In the genomic region with DNA sequence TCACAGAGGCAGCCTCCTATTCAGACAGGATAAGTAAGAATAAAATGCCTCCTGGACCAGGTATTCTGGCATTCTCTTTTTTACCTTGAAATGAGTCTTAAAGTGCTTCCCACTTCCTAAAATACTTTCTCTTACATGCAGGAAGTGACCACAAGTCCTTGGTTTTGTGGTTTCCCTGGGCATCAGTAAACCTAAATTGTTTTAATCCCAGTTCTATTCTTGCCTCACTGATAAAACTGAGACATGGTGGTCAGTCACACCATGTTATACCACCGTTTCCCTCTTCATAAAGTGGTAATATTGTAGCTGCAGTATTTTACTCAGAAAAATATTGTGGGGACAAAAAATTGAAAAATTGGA, we compare ENCODE assay signal across 16 cellular contexts. TPM values are rescaled to one million over a fixed set of nuclear protein-coding genes. Genes with fewer than 3 reads are reported as not detected.
A peak's percentile ranks its signal among the peaks of the same experiment; 100 is the strongest.
DNase-seq lines count a peak whose midpoint lies in the region; ATAC-seq, FAIRE-seq and TF ChIP-seq lines count a peak whose summit lies in the region.
"Had no signal": no experiment of that assay in that cellular context is flagged by ENCODE, and none has a peak within 500 bp of the region (broad histone marks: within the 10 kb centered on the region; RNA-seq: fewer than 3 reads in every experiment).

No MANE protein-coding gene starts in this region.

- H3K27me3 Mint-ChIP-seq in CD8-positive, alpha-beta T cell (ENCODE audit: low read depth): peaks cover 4% of the 10 kb centered on the region
- no peaks in the 10 kb centered on the region for H3K27me3 Mint-ChIP-seq in astrocyte (ENCODE audit: low read depth, unreplicated experiment)
- peaks cover 0 to 4% (median 0%) of the 10 kb centered on the region in 5 donors for H3K27me3 Mint-ChIP-seq in naive thymus-derived CD8-positive, alpha-beta T cell

- POLR2A ChIA-PET in CD8-positive, alpha-beta T cell (lab: Charles Lee): interaction anchor here (1.0 to 5.7 kb wide), 2 partner anchors 15 to 24 kb away, joined by 3 to 44 read pairs; a partner anchor contains a TSS
- POLR2A ChIA-PET in naive thymus-derived CD8-positive, alpha-beta T cell (lab: Charles Lee): interaction anchor here (1.1 to 4.8 kb wide), 3 partner anchors 11 to 90 kb away, joined by 3 to 46 read pairs (median 6); a partner anchor contains a TSS

- no peak overlapping the region for H3K4me2 ChIP-seq in astrocyte (ENCODE audit: low read length)
- H3K4me2 ChIP-seq: KMS-11 had no signal

- intact Hi-C loops in CD8-positive, alpha-beta T cell (cut with DNase I, micrococcal nuclease): loop anchor here in 1 of 2 experiments (2.0 kb wide), 1 partner anchor 30 kb away; no protein-coding TSS in a partner anchor

- H3K27me3 ChIP-seq in CD8-positive, alpha-beta T cell (ENCODE audit: insufficient read depth, low read length): no peaks in the 10 kb centered on the region
- no peaks in the 10 kb centered on the region for H3K27me3 ChIP-seq in HUES48 (ENCODE audit: control insufficient read depth, insufficient read depth, low read length)
- H3K27me3 ChIP-seq in astrocyte (ENCODE audit: insufficient read depth, low read length): peaks cover 3% of the 10 kb centered on the region

- H3K4me3 ChIP-seq in CD8-positive, alpha-beta T cell (ENCODE audit: low read depth, low read length): no peak overlapping the region
- H3K4me3 ChIP-seq in HUES48 (ENCODE audit: low read depth, low read length) (peak overlapping the region; percentile 71), astrocyte (ENCODE audit: insufficient read depth, low read depth, low read length) (no peak overlapping the region)

- no peak for DNase-seq in CD8-positive, alpha-beta T cell
- DNase-seq in astrocyte (ENCODE audit: low read depth) (no peak), NK-92 (lab: John Stamatoyannopoulos, UW; ENCODE audit: unreplicated experiment) (no peak)
- no peak for DNase-seq in naive thymus-derived CD8-positive, alpha-beta T cell
- DNase-seq in central memory CD4-positive, alpha-beta T cell: no peak
- DNase-seq: activated CD4-positive, alpha-beta T cell treated with anti-CD3 and anti-CD28 coated beads for 1 hour; aorta; HCEC 1CT; spleen; stimulated activated CD8-positive, alpha-beta memory T cell treated with anti-CD3 and anti-CD28 coated beads, Interleukin-4, amount 100 ng/mL, for 48 hours had no signal

- H3K27ac Mint-ChIP-seq in CD8-positive, alpha-beta T cell: no peak overlapping the region
- no peak overlapping the region for H3K27ac Mint-ChIP-seq in astrocyte (ENCODE audit: unreplicated experiment)
- peak overlapping the region in 9 of 10 donors; percentile 64 to 91 (median 83) for H3K27ac Mint-ChIP-seq in naive thymus-derived CD8-positive, alpha-beta T cell

- no peaks in the 10 kb centered on the region for H3K36me3 ChIP-seq in CD8-positive, alpha-beta T cell (ENCODE audit: insufficient read depth, low read length)
- peaks cover 57% of the 10 kb centered on the region for H3K36me3 ChIP-seq in HUES48 (ENCODE audit: control insufficient read depth, insufficient read depth, low read length)
- no peaks in the 10 kb centered on the region for H3K36me3 ChIP-seq in astrocyte (ENCODE audit: insufficient read depth, low read length)
- H3K36me3 ChIP-seq: spleen had no signal

- no peaks in the 10 kb centered on the region for H3K9me3 Mint-ChIP-seq in CD8-positive, alpha-beta T cell
- H3K9me3 Mint-ChIP-seq in astrocyte (ENCODE audit: unreplicated experiment): no peaks in the 10 kb centered on the region
- no peaks in the 10 kb centered on the region for H3K9me3 Mint-ChIP-seq in naive thymus-derived CD8-positive, alpha-beta T cell

- H3K79me2 ChIP-seq in astrocyte (ENCODE audit: insufficient read depth, low read length): peaks cover 4% of the 10 kb centered on the region

- no peaks in the 10 kb centered on the region for H4K20me1 ChIP-seq in astrocyte (ENCODE audit: insufficient read depth, low read length)

- peak overlapping the region; percentile 82 for H3K4me3 Mint-ChIP-seq in CD8-positive, alpha-beta T cell
- H3K4me3 Mint-ChIP-seq in astrocyte (ENCODE audit: unreplicated experiment): peak overlapping the region; percentile 91
- H3K4me3 Mint-ChIP-seq in naive thymus-derived CD8-positive, alpha-beta T cell: peak overlapping the region; percentile 77 to 96 (median 88)

- H3K4me1 Mint-ChIP-seq in CD8-positive, alpha-beta T cell (ENCODE audit: low read depth): peaks cover 19% of the 10 kb centered on the region
- H3K4me1 Mint-ChIP-seq in astrocyte (ENCODE audit: low read depth, unreplicated experiment): peaks cover 12% of the 10 kb centered on the region
- H3K4me1 Mint-ChIP-seq in naive thymus-derived CD8-positive, alpha-beta T cell: peaks cover 9 to 31% (median 18%) of the 10 kb centered on the region in 4 donors

- CTCF ChIA-PET in CD8-positive, alpha-beta T cell (lab: Charles Lee): interaction anchor here (1.0 to 2.7 kb wide), 4 partner anchors 13 to 29 kb away, joined by 4 to 13 read pairs (median 4); no protein-coding TSS in a partner anchor

- H3K4me1 ChIP-seq in CD8-positive, alpha-beta T cell (ENCODE audit: insufficient read depth, low read length): peaks cover 14% of the 10 kb centered on the region
- peaks cover 65% of the 10 kb centered on the region for H3K4me1 ChIP-seq in HUES48 (ENCODE audit: control insufficient read depth, insufficient read depth, low read length)
- peaks cover 5% of the 10 kb centered on the region for H3K4me1 ChIP-seq in astrocyte (ENCODE audit: insufficient read depth, low read length)

- no peak for TF ChIP-seq CTCF in CD8-positive, alpha-beta T cell (IDR thresholded peaks at IDR 0.05)
- no peak for TF ChIP-seq CTCF in astrocyte (IDR thresholded peaks at IDR 0.05; ENCODE audit: insufficient read depth, low read depth, low read length)

- no peaks in the 10 kb centered on the region for H3K9me3 ChIP-seq in CD8-positive, alpha-beta T cell (ENCODE audit: low read length)
- H3K9me3 ChIP-seq in HUES48 (ENCODE audit: control insufficient read depth, insufficient read depth, low read length) (no peaks in the 10 kb centered on the region), astrocyte (ENCODE audit: insufficient read depth, low read depth, low read length) (no peaks in the 10 kb centered on the region)
- H3K9me3 ChIP-seq: spleen had no signal

- H3K9ac ChIP-seq in HUES48 (ENCODE audit: low read depth, low read length): peak overlapping the region; percentile 75
- H3K9ac ChIP-seq in astrocyte (ENCODE audit: low read length): no peak overlapping the region
- H3K9ac ChIP-seq: KMS-11 had no signal

- no peak overlapping the region for H3K27ac ChIP-seq in CD8-positive, alpha-beta T cell (ENCODE audit: low read depth, low read length)
- H3K27ac ChIP-seq in HUES48 (ENCODE audit: low read depth, low read length) (peak overlapping the region; percentile 99), astrocyte (ENCODE audit: low read depth, low read length) (no peak overlapping the region)
- H3K27ac ChIP-seq: KMS-11 had no signal

- no peak for FAIRE-seq in astrocyte (lab: Jason Lieb, UNC)
- FAIRE-seq: endometrium, GM19239 had no signal

- H2AFZ ChIP-seq in astrocyte (ENCODE audit: low read depth, low read length): peak overlapping the region; percentile 72

- H3K36me3 Mint-ChIP-seq in CD8-positive, alpha-beta T cell: peaks cover 3% of the 10 kb centered on the region
- H3K36me3 Mint-ChIP-seq in astrocyte (ENCODE audit: low read depth, unreplicated experiment): peaks cover 18% of the 10 kb centered on the region
- H3K36me3 Mint-ChIP-seq in naive thymus-derived CD8-positive, alpha-beta T cell: no peaks in the 10 kb centered on the region

- no peak for ATAC-seq in CD8-positive, alpha-beta T cell
- ATAC-seq in naive thymus-derived CD8-positive, alpha-beta T cell: no peak
- no peak for ATAC-seq in GM19467 (IDR thresholded peaks at IDR 0.05; ENCODE audit: unreplicated experiment)

RNA-seq across cellular contexts. Expression of a gene that starts 1.2 kb away (rescaled TPM):
- 1 to 10 TPM; 1.4 to 1.6 TPM for total RNA-seq in CD8-positive, alpha-beta T cell
- total RNA-seq in astrocyte: 28.3 and 34.5 TPM in 2 replicates
- total RNA-seq in naive thymus-derived CD8-positive, alpha-beta T cell: 1 to 10 TPM; 6.2 to 6.7 TPM
- polyA plus RNA-seq in naive thymus-derived CD8-positive, alpha-beta T cell: 1 to 10 TPM; 2.5 to 3.8 (median 2.5) TPM

RNA-seq across cellular contexts. Expression of a gene that starts 16.2 kb away (rescaled TPM):
- total RNA-seq in CD8-positive, alpha-beta T cell: 10 to 100 TPM; 23.7 to 26.5 TPM
- total RNA-seq in astrocyte: 40.0 and 44.0 TPM in 2 replicates
- total RNA-seq in naive thymus-derived CD8-positive, alpha-beta T cell: 100 to 1,000 TPM; 113 to 116 TPM
- 10 to 100 TPM; 12.4 to 24.5 (median 20.5) TPM for polyA plus RNA-seq in naive thymus-derived CD8-positive, alpha-beta T cell

RNA-seq across cellular contexts. Expression of a gene that starts 50.3 kb away (rescaled TPM):
- 100 to 1,000 TPM in 1 of 2 experiments, 10 to 100 TPM in 1; 95.0 to 100 TPM for total RNA-seq in CD8-positive, alpha-beta T cell
- 88.8 and 92.2 TPM in 2 replicates for total RNA-seq in astrocyte
- total RNA-seq in naive thymus-derived CD8-positive, alpha-beta T cell: 10 to 100 TPM; 86.2 to 90.2 TPM
- 10 to 100 TPM; 68.6 to 87.5 (median 75.8) TPM for polyA plus RNA-seq in naive thymus-derived CD8-positive, alpha-beta T cell

RNA-seq across cellular contexts. Expression of a gene that starts 50.5 kb away (rescaled TPM):
- 10 to 100 TPM; 24.0 to 26.6 TPM for total RNA-seq in CD8-positive, alpha-beta T cell
- 48.5 and 49.9 TPM in 2 replicates for total RNA-seq in astrocyte
- 10 to 100 TPM; 28.5 to 29.2 TPM for total RNA-seq in naive thymus-derived CD8-positive, alpha-beta T cell
- 10 to 100 TPM in 1 of 3 donors, 1 to 10 TPM in 2; 8.7 to 11.0 (median 9.9) TPM for polyA plus RNA-seq in naive thymus-derived CD8-positive, alpha-beta T cell

RNA-seq across cellular contexts. Expression of a gene that starts 52.6 kb away (rescaled TPM):
- total RNA-seq in CD8-positive, alpha-beta T cell: not detected
- not detected in 2 replicates for total RNA-seq in astrocyte
- total RNA-seq in naive thymus-derived CD8-positive, alpha-beta T cell: not detected
- polyA plus RNA-seq in naive thymus-derived CD8-positive, alpha-beta T cell: not detected
- total RNA-seq: aorta, mononuclear cell, spleen had no signal

Comparison
In these comparisons a context has a peak if more than half of its experiments do, and no peak if none do; other contexts are left out.
1. H3K27ac Mint-ChIP-seq: peak in naive thymus-derived CD8-positive, alpha-beta T cell (9 of 10); none in CD8-positive, alpha-beta T cell (single experiment) and astrocyte (single experiment).
2. Peak in every context shown above with its lines, with median percentiles within 50 percentile points of each other: H3K4me3 Mint-ChIP-seq.